ENCODE assay signal across 33 cellular contexts in genomic region chr11:69108030-69108429, GRCh38. TPM values are rescaled to one million over a fixed set of nuclear protein-coding genes. Genes with fewer than 3 reads are reported as not detected.
"Had no signal": no experiment of that assay in that cellular context is flagged by ENCODE, and none has a peak within 500 bp of the region (broad histone marks: within the 10 kb centered on the region; RNA-seq: fewer than 3 reads in every experiment).

No MANE protein-coding gene starts in this region.

- H3K36me3 ChIP-seq: adrenal gland, breast epithelium, cardiac muscle cell, colonic mucosa, gastrocnemius medialis had no signal

- H3K27me3 ChIP-seq: adrenal gland, ascending aorta, breast epithelium, cardiac muscle cell, colonic mucosa, esophagus muscularis mucosa, gastrocnemius medialis had no signal

- H3K27ac ChIP-seq: adrenal gland, ascending aorta, cardiac muscle cell, colonic mucosa, dorsolateral prefrontal cortex, esophagus muscularis mucosa, foreskin keratinocyte, gastrocnemius medialis had no signal

- H3K4me1 ChIP-seq: adrenal gland, ascending aorta, colonic mucosa, foreskin keratinocyte, gastrocnemius medialis had no signal

- ATAC-seq: activated CD4-positive, alpha-beta T cell treated with anti-CD3 and anti-CD28 coated beads for 36 hours; activated CD8-positive, alpha-beta memory T cell treated with anti-CD3 and anti-CD28 coated beads, Interleukin-2, amount 10 ng/mL, durations not matched to agents 7 days and 5 days; activated CD8-positive, alpha-beta T cell treated with anti-CD3 and anti-CD28 coated beads, Interleukin-2, amount 10 ng/mL, durations not matched to agents 7 days and 5 days; activated naive CD8-positive, alpha-beta T cell treated with anti-CD3 and anti-CD28 coated beads, Interleukin-2, amount 50 U/mL, for 24 hours; foreskin keratinocyte; gastrocnemius medialis; T-helper 17 cell had no signal

- DNase-seq: activated CD4-positive, alpha-beta memory T cell treated with anti-CD3 and anti-CD28 coated beads for 36 hours; activated CD4-positive, alpha-beta T cell treated with anti-CD3 and anti-CD28 coated beads for 36 hours; activated CD4-positive, alpha-beta T cell treated with anti-CD3 and anti-CD28 coated beads, Interleukin-2, amount 10 ng/mL, durations not matched to agents 24 days and 14 days; activated CD4-positive, CD25-positive, alpha-beta regulatory T cell; activated CD4-positive, CD25-positive, alpha-beta regulatory T cell treated with anti-CD3 and anti-CD28 coated beads, Interleukin-2, amount 50 U/mL, for 72 hours; activated CD8-positive, alpha-beta memory T cell treated with anti-CD3 and anti-CD28 coated beads, Interleukin-2, amount 10 ng/mL, durations not matched to agents 7 days and 5 days; activated CD8-positive, alpha-beta memory T cell treated with anti-CD3 and anti-CD28 coated beads, Interleukin-2, amount 50 U/mL, for 4 hours; activated CD8-positive, alpha-beta T cell treated with anti-CD3 and anti-CD28 coated beads, Interleukin-2, amount 10 ng/mL, durations not matched to agents 7 days and 5 days; activated effector memory CD4-positive, alpha-beta T cell treated with anti-CD3 and anti-CD28 coated beads, Interleukin-2, amount 50 U/mL, for 16 hours; activated naive CD4-positive, alpha-beta T cell treated with anti-CD3 and anti-CD28 coated beads for 36 hours; activated naive CD8-positive, alpha-beta T cell treated with anti-CD3 and anti-CD28 coated beads for 36 hours; activated naive CD8-positive, alpha-beta T cell treated with anti-CD3 and anti-CD28 coated beads, Interleukin-2, amount 50 U/mL, for 24 hours; activated T-cell treated with anti-CD3 and anti-CD28 coated beads, Interleukin-2, amount 50 U/mL, for 1 hour; activated T-cell treated with anti-CD3 and anti-CD28 coated beads, Interleukin-2, amount 50 U/mL, for 48 hours; adrenal gland; amygdala; central memory CD4-positive, alpha-beta T cell; cerebellar nuclear complex; colonic mucosa; dorsolateral prefrontal cortex; effector memory CD4-positive, alpha-beta T cell; endodermal cell; erythroblast; foreskin keratinocyte; gastrocnemius medialis; glutamatergic neuron; T-helper 1 cell; T-helper 17 cell; T1000 had no signal

- H3K4me3 ChIP-seq: adrenal gland, ascending aorta, breast epithelium, cardiac muscle cell, colonic mucosa, dorsolateral prefrontal cortex, esophagus muscularis mucosa, gastrocnemius medialis had no signal

- H3K9me3 ChIP-seq: adrenal gland, ascending aorta, breast epithelium, colonic mucosa, esophagus muscularis mucosa, gastrocnemius medialis had no signal

RNA-seq across cellular contexts. Expression of gene SMIM38, which starts 47.7 kb away (rescaled TPM):
- total RNA-seq: foreskin keratinocyte had no signal
- polyA plus RNA-seq: foreskin keratinocyte had no signal
